ENCODE assay signal across 19 cellular contexts in the genomic region with DNA sequence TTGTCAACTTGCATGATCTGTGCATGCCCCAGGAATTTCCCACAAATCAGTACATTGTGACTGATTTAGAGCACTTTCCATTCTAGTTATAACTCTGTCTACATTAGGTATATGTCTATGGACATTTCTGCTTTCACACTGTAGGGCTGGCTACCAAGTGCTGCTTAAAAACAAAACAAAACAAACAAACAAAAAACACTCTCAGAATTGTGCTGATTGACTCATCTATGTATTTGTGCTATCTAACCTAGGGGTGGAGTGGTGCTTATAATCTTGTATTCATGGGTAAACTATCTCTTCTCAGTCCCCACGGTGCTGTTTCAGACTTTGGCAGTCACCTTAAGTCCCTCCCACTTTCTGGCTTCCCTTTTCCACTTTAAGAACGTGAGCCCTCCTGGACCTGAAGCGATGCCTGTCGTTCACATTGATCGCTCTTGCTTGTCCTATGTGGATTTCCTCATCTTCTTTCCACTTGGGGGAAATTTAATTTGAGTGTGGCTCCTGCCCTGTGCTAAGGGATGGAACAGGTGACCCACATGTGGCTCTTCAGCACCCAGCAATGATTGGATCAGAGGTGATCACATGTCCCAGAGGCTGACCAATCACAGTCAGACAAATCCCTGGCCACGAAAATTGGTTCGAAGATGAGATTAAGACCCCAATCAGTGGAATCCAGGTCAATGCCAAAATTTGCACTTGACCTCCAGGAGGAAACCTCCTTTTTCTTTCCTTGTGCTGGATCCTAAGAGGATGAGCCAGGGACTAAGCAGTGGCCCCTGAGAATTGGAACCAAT. TPM values are rescaled to one million over a fixed set of nuclear protein-coding genes. Genes with fewer than 3 reads are reported as not detected.
A peak's percentile ranks its signal among the peaks of the same experiment; 100 is the strongest.
DNase-seq lines count a peak whose midpoint lies in the region; ATAC-seq, FAIRE-seq and TF ChIP-seq lines count a peak whose summit lies in the region.
"Had no signal": no experiment of that assay in that cellular context is flagged by ENCODE, and none has a peak within 500 bp of the region (broad histone marks: within the 10 kb centered on the region; RNA-seq: fewer than 3 reads in every experiment).

No MANE protein-coding gene starts in this region.

- H3K79me2 ChIP-seq in GM12878 (ENCODE audit: control insufficient read depth, insufficient read depth, low read length), result no peaks in the 10 kb centered on the region

- no peaks in the 10 kb centered on the region for H3K4me1 Mint-ChIP-seq in immature natural killer cell

- H3K4me3 ChIP-seq in GM12878 (no peak overlapping the region), uterus (no peak overlapping the region), thyroid gland (replicated peaks in 1 of 3) (no peak overlapping the region)
- H3K4me3 ChIP-seq: coronary artery, thoracic aorta had no signal

- BruUV-seq in GM12878 (replicated peaks; lab: Mats Ljungman, UMichigan), result no TSS peak

- no peak for TF ChIP-seq RAD21 in GM12878 (IDR thresholded peaks at IDR 0.05; ENCODE audit: insufficient read depth, low read depth, low read length)

- intact Hi-C loops in GM12878 (cut with micrococcal nuclease; ENCODE audit: unreplicated experiment) (loop anchor here (2.0 to 10.0 kb wide), 2 partner anchors 33 to 57 kb away; no protein-coding TSS in a partner anchor), uterus (cut with DNase I; ENCODE audit: low total_unique reads) (no loop called here), thyroid gland (cut with DNase I) (no loop called here)

- H3K27ac Mint-ChIP-seq in immature natural killer cell, result no peak overlapping the region

- in situ Hi-C loops in GM13977 (cut with MboI; ENCODE audit: low pct_unique_long_range_greater_than_20kb, low sequenced_read_pairs, unreplicated experiment), result no loop called here
- in situ Hi-C loops in GM12878 (cut with MboI), result no loop called here

- peak; percentile 31 for FAIRE-seq in GM12878 (lab: Jason Lieb, UNC)

- no peaks in the 10 kb centered on the region for H3K9me3 Mint-ChIP-seq in immature natural killer cell

- no peaks in the 10 kb centered on the region for H4K20me1 ChIP-seq in GM12878 (ENCODE audit: control insufficient read depth, insufficient read depth)

- CTCF ChIA-PET in GM12878 (lab: Yijun Ruan, JAX), result no interaction called here

- peak; percentile 85 for ATAC-seq in HG02885 (IDR thresholded peaks at IDR 0.05; ENCODE audit: poor library complexity, unreplicated experiment)
- peak; percentile 86 for ATAC-seq in GM12878

- peaks cover 7% of the 10 kb centered on the region; the same call in 1 of the 3 replicates for H3K9me3 ChIP-seq in GM12878 (replicated peaks; ENCODE audit: control insufficient read depth, insufficient read depth, low read length)
- H3K9me3 ChIP-seq in uterus, result no peaks in the 10 kb centered on the region
- no peaks in the 10 kb centered on the region for H3K9me3 ChIP-seq in thyroid gland
- H3K9me3 ChIP-seq: thoracic aorta had no signal

- SMC1A ChIA-PET in GM12878 (lab: Charles Lee; ENCODE audit: uncharacterized antibody, unreplicated experiment), result no interaction called here

- H3K36me3 Mint-ChIP-seq in immature natural killer cell, result no peaks in the 10 kb centered on the region

- H3K4me1 ChIP-seq in GM12878 (ENCODE audit: control insufficient read depth, insufficient read depth, low read length) (0 out of 2 replicates have a peak, but pooled peaks cover 2% of the 10 kb centered on the region), uterus (no peaks in the 10 kb centered on the region), thyroid gland (no peaks in the 10 kb centered on the region)

- peaks cover 4 to 14% (median 10%) of the 10 kb centered on the region in 3 donors for H3K27me3 Mint-ChIP-seq in immature natural killer cell (ENCODE audit: low read depth in 3 of 3)

- H3K36me3 ChIP-seq in GM12878 (ENCODE audit: control insufficient read depth in 2 of 2, insufficient read depth in 2 of 2, low read length in 1 of 2) (no peaks in the 10 kb centered on the region), uterus (no peaks in the 10 kb centered on the region), thyroid gland (no peaks in the 10 kb centered on the region)
- H3K36me3 ChIP-seq: thoracic aorta had no signal

- no peak for TF ChIP-seq CTCF in GM13977 (IDR thresholded peaks at IDR 0.05; ENCODE audit: extremely low read depth, insufficient read depth, missing control alignments)
- no peak for TF ChIP-seq CTCF in GM20000 (IDR thresholded peaks at IDR 0.05; ENCODE audit: extremely low read depth, missing control alignments)
- no peak for TF ChIP-seq CTCF in GM12878 (IDR thresholded peaks at IDR 0.05 in 2 of 3, conservative IDR thresholded peaks at IDR 0.05 in 1 of 3; ENCODE audit: control insufficient read depth in 2 of 3, extremely low read depth in 1 of 3, insufficient read depth in 1 of 3, low read depth in 3 of 3, low read length in 3 of 3)
- no peak for TF ChIP-seq CTCF in uterus (IDR thresholded peaks at IDR 0.05)
- TF ChIP-seq CTCF in thyroid gland (IDR thresholded peaks at IDR 0.05), result no peak

- TF ChIP-seq POLR2A in GM12878 (IDR thresholded peaks at IDR 0.05; ENCODE audit: low read depth, low read length) (no peak), uterus (IDR thresholded peaks at IDR 0.05) (no peak), thyroid gland (IDR thresholded peaks at IDR 0.05) (no peak)

- POLR2A ChIA-PET in GM12878 (lab: Charles Lee), result no interaction called here

- peak overlapping the region; percentile 14; the same call in 1 of the 2 replicates for H3K4me2 ChIP-seq in GM12878 (ENCODE audit: control insufficient read depth, insufficient read depth)

- no peaks in the 10 kb centered on the region for H3K27me3 ChIP-seq in GM12878 (replicated peaks in 1 of 2; ENCODE audit: control insufficient read depth in 2 of 2, insufficient read depth in 2 of 2, low read length in 1 of 2)
- no peaks in the 10 kb centered on the region for H3K27me3 ChIP-seq in uterus
- H3K27me3 ChIP-seq in thyroid gland, result no peaks in the 10 kb centered on the region

- no peak overlapping the region for H3K4me3 Mint-ChIP-seq in immature natural killer cell

- whole genome bisulfite sequencing in GM12878 (ENCODE audit: insufficient coverage, insufficient replicate concordance, low lambda C conversion rate, missing lambda C conversion rate), result 34% methylated on average over 7 of the region's 7 CpGs
- WGBS in thyroid gland, 2 donors, result 72 to 73% methylated on average over 7 of the region's 7 CpGs

- peak; percentile 36 for DNase-seq in GM13977 (ENCODE audit: low spot score)
- peak; percentile 18 for DNase-seq in GM20000 (ENCODE audit: low spot score)
- peak; percentile 31 for DNase-seq in GM12878 (ENCODE audit: low read depth, low spot score)
- no peak for DNase-seq in uterus
- DNase-seq in immature natural killer cell, result no peak
- no peak for DNase-seq in NCI-H1436 (lab: John Stamatoyannopoulos, UW)
- no peak for DNase-seq in thyroid gland
- DNase-seq: activated effector memory CD4-positive, alpha-beta T cell treated with anti-CD3 and anti-CD28 coated beads, Interleukin-2, amount 50 U/mL, for 16 hours; anterior cingulate cortex; NCI-H2029; NCI-H69; retina; SW 1271 had no signal

- H3K9ac ChIP-seq in GM12878 (ENCODE audit: control insufficient read depth, insufficient read depth, low read length), result no peak overlapping the region

- H3K27ac ChIP-seq in GM12878 (ENCODE audit: control insufficient read depth, insufficient read depth), result no peak overlapping the region; the same call in 1 of the 2 replicates
- no peak overlapping the region for H3K27ac ChIP-seq in uterus
- H3K27ac ChIP-seq in thyroid gland, result no peak overlapping the region
- H3K27ac ChIP-seq: coronary artery, thoracic aorta had no signal

- TF ChIP-seq EP300 in GM12878 (IDR thresholded peaks at IDR 0.05; ENCODE audit: borderline replicate concordance in 1 of 2, control insufficient read depth in 1 of 2, low read depth in 2 of 2, low read length in 2 of 2), result peak in 1 of 2 experiments; percentile 58; a peak in 1 of 4 replicates

- RAD21 ChIA-PET in GM12878 (lab: Charles Lee; ENCODE audit: unreplicated experiment), result no interaction called here

- H2AFZ ChIP-seq in GM12878 (ENCODE audit: control insufficient read depth, low read depth, low read length), result no peak overlapping the region; the same call in 1 of the 2 replicates

RNA-seq across cellular contexts. Expression of gene AMER2, which starts 23.9 kb away (rescaled TPM):
- total RNA-seq in GM12878 (2013; cell fraction: nucleolus; rRNA removed), result 0.04 and 0.20 TPM in 2 replicates
- total RNA-seq in GM12878 (2014; rRNA removed), result 0.34 and 0.38 TPM in 2 replicates
- total RNA-seq in GM12878 (2014; rRNA removed; fragmentation: Illumina TruSeq; extraction: Trizol), result 0.23 and 0.27 TPM in 2 replicates
- total RNA-seq in GM12878 (2021), result 0.33 and 0.35 TPM in 2 replicates
- polyA plus RNA-seq in GM12878 (2011; ENCODE audit: low read depth), result not detected
- polyA plus RNA-seq in GM12878 (2011; rRNA removed), result 0.01 TPM in 2 replicates
- polyA plus RNA-seq in GM12878 (2011; cell fraction: cytosol; rRNA removed), result 0.02 TPM in 1 of 2 replicates, not detected in the other
- 0.03 TPM in 2 replicates for polyA plus RNA-seq in GM12878 (2011; cell fraction: nucleus; rRNA removed)
- polyA plus RNA-seq in GM12878 (2012), result 0.03 TPM in 1 of 2 replicates, not detected in the other
- polyA plus RNA-seq in GM12878 (2014; fragmentation: Illumina TruSeq; extraction: Trizol), result 0.17 and 0.24 TPM in 2 replicates
- under 1 TPM; 0.07 to 0.13 TPM for polyA plus RNA-seq in GM12878 (2014; fragmentation: Nextera tagmentation; extraction: Ambion mirVana)
- 0.20 and 0.32 TPM in 2 replicates for polyA plus RNA-seq in GM12878 (2014; rRNA removed)
- under 1 TPM; 0.12 to 0.19 TPM for polyA plus RNA-seq in GM12878 (2016; fragmentation: Nextera tagmentation; extraction: Ambion mirVana)
- 0.05 TPM in 1 of 2 replicates, not detected in the other for polyA minus RNA-seq in GM12878 (2011; rRNA and poly(A)+ RNA removed)
- not detected in 2 replicates for polyA minus RNA-seq in GM12878 (2011; cell fraction: cytosol; rRNA and poly(A)+ RNA removed)
- polyA minus RNA-seq in GM12878 (2011; cell fraction: nucleus; rRNA and poly(A)+ RNA removed), result under 0.01 TPM in 1 of 2 replicates, not detected in the other
- total RNA-seq in uterus, result 1 to 10 TPM in 1 of 4 donors, under 1 TPM in 1, not detected in 2; 0.09 to 2.4 TPM
- polyA plus RNA-seq in immature natural killer cell, result not detected
- under 1 TPM in 2 of 4 donors, not detected in 2; under 0.01 TPM for total RNA-seq in thyroid gland
- total RNA-seq: HT-29, thoracic aorta had no signal
- polyA plus RNA-seq: AG04450 had no signal

RNA-seq across cellular contexts. Expression of gene PABPC3, which starts 52.3 kb away (rescaled TPM):
- total RNA-seq in GM12878 (2013; cell fraction: nucleolus; rRNA removed), result 0.34 and 0.38 TPM in 2 replicates
- total RNA-seq in GM12878 (2014; rRNA removed) (0.05 and 0.11 TPM in 2 replicates), GM12878 (2014; rRNA removed; fragmentation: Illumina TruSeq; extraction: Trizol) (0.04 and 0.09 TPM in 2 replicates), GM12878 (2021) (0.28 and 0.35 TPM in 2 replicates), uterus (1 to 10 TPM in 1 of 4 donors, under 1 TPM in 2, not detected in 1; 0.14 to 1.0 (median 0.15) TPM), thyroid gland (under 1 TPM in 1 of 4 donors, not detected in 3; 0.13 TPM)
- 0.85 TPM for polyA plus RNA-seq in GM12878 (2011; ENCODE audit: low read depth)
- polyA plus RNA-seq in GM12878 (2011; rRNA removed) (0.34 and 0.49 TPM in 2 replicates), GM12878 (2014; fragmentation: Illumina TruSeq; extraction: Trizol) (0.87 TPM in 2 replicates), GM12878 (2014; fragmentation: Nextera tagmentation; extraction: Ambion mirVana) (under 1 TPM; 0.26 to 0.35 TPM), GM12878 (2014; rRNA removed) (0.12 and 0.18 TPM in 2 replicates), GM12878 (2016; fragmentation: Nextera tagmentation; extraction: Ambion mirVana) (under 1 TPM; 0.28 to 0.32 TPM), immature natural killer cell (under 1 TPM in 1 of 3 donors, not detected in 2; 0.09 TPM)
- polyA plus RNA-seq in GM12878 (2011; cell fraction: cytosol; rRNA removed), result 0.07 and 0.15 TPM in 2 replicates
- 0.15 and 0.16 TPM in 2 replicates for polyA plus RNA-seq in GM12878 (2011; cell fraction: nucleus; rRNA removed)
- 0.65 and 0.83 TPM in 2 replicates for polyA plus RNA-seq in GM12878 (2012)
- polyA minus RNA-seq in GM12878 (2011; rRNA and poly(A)+ RNA removed), result 0.15 and 0.22 TPM in 2 replicates
- polyA minus RNA-seq in GM12878 (2011; cell fraction: cytosol; rRNA and poly(A)+ RNA removed), result not detected in 2 replicates
- polyA minus RNA-seq in GM12878 (2011; cell fraction: nucleus; rRNA and poly(A)+ RNA removed), result not detected in 2 replicates
- total RNA-seq: thoracic aorta had no signal
- polyA plus RNA-seq: neural cell had no signal

Comparison
In these comparisons a context has a peak if more than half of its experiments do, and no peak if none do; other contexts are left out.
1. DNase-seq: peak in GM13977 (single experiment), GM20000 (single experiment) and GM12878 (single experiment); none in uterus (0 of 2), immature natural killer cell (0 of 3), NCI-H1436 (single experiment) and thyroid gland (0 of 2).